31 cellular contexts compared by ENCODE assay signal in genomic region chr16:59658572-59658971, GRCh38.
"Had no signal": no experiment of that assay in that cellular context is flagged by ENCODE, and none has a peak within 500 bp of the region (broad histone marks: within the 10 kb centered on the region; RNA-seq: fewer than 3 reads in every experiment).

No MANE protein-coding gene starts in this region.

- H3K27ac ChIP-seq: neural progenitor cell, ovary, parathyroid adenoma, psoas muscle, skin epidermis, spleen, suprapubic skin, testis, tibial artery, transverse colon, upper lobe of right lung, vagina had no signal

- H3K9ac ChIP-seq: neural progenitor cell, parathyroid adenoma had no signal

- H3K4me1 Mint-ChIP-seq: natural killer cell; neural progenitor cell; stimulated activated memory B cell treated with anti-CD40 and anti-IgM and Interleukin-4, amounts not matched to agents 10 μg/mL and 1 μg/mL and 100 μg/mL, for 72 hours; stimulated activated naive CD8-positive, alpha-beta T cell treated with anti-CD3 and anti-CD28 coated beads, Interleukin-15, amount 100 ng/mL, for 72 hours had no signal

- H3K79me2 ChIP-seq: parathyroid adenoma had no signal

- H3K4me3 ChIP-seq: neural progenitor cell, ovary, psoas muscle, skin epidermis, smooth muscle cell, spleen, suprapubic skin, testis, tibial artery, transverse colon, upper lobe of right lung, vagina had no signal

- H3K27ac Mint-ChIP-seq: natural killer cell; nephron; neural progenitor cell; progenitor cell of endocrine pancreas; stimulated activated memory B cell treated with anti-CD40 and anti-IgM and Interleukin-4, amounts not matched to agents 10 μg/mL and 1 μg/mL and 100 μg/mL, for 72 hours; stimulated activated naive CD8-positive, alpha-beta T cell treated with anti-CD3 and anti-CD28 coated beads, Interleukin-15, amount 100 ng/mL, for 72 hours; type B pancreatic cell had no signal

- H3K27me3 Mint-ChIP-seq: progenitor cell of endocrine pancreas; stimulated activated memory B cell treated with anti-CD40 and anti-IgM and Interleukin-4, amounts not matched to agents 10 μg/mL and 1 μg/mL and 100 μg/mL, for 72 hours; stimulated activated naive CD8-positive, alpha-beta T cell treated with anti-CD3 and anti-CD28 coated beads, Interleukin-15, amount 100 ng/mL, for 72 hours; type B pancreatic cell had no signal

- H2AFZ ChIP-seq: neural progenitor cell, parathyroid adenoma had no signal

- DNase-seq: natural killer cell; occipital lobe; ovary; posterior cingulate gyrus; psoas muscle; right cardiac atrium; spleen; stimulated activated CD4-positive, alpha-beta T cell treated with anti-CD3 and anti-CD28 coated beads, Interleukin-12 subunit alpha, Interleukin-12 subunit beta, amount 100 ng/mL, for 4 hours; stimulated activated CD4-positive, alpha-beta T cell treated with anti-CD3 and anti-CD28 coated beads, Interleukin-1b, Interleukin-23, amount 100 ng/mL, for 48 hours; stimulated activated CD4-positive, alpha-beta T cell treated with anti-CD3 and anti-CD28 coated beads, Interleukin-4, amount 100 ng/mL, for 1 hour; stimulated activated CD4-positive, alpha-beta T cell treated with anti-CD3 and anti-CD28 coated beads, Interleukin-4, amount 100 ng/mL, for 4 hours; stimulated activated CD8-positive, alpha-beta memory T cell treated with anti-CD3 and anti-CD28 coated beads, Interleukin-4, amount 100 ng/mL, for 48 hours; stimulated activated naive CD4-positive, alpha-beta T cell; stimulated activated naive CD8-positive, alpha-beta T cell treated with anti-CD3 and anti-CD28 coated beads, Interleukin-15, amount 100 ng/mL, for 72 hours; stimulated activated naive CD8-positive, alpha-beta T cell treated with anti-CD3 and anti-CD28 coated beads, Interleukin-15, Interleukin-2, amounts not matched to agents 100 U/mL and 50 U/mL, for 24 hours; substantia nigra; testis; tibial artery; transverse colon; upper lobe of right lung had no signal

- H3K36me3 Mint-ChIP-seq: natural killer cell; neural progenitor cell; stimulated activated memory B cell treated with anti-CD40 and anti-IgM and Interleukin-4, amounts not matched to agents 10 μg/mL and 1 μg/mL and 100 μg/mL, for 72 hours; type B pancreatic cell had no signal

- ATAC-seq: natural killer cell; psoas muscle; right cardiac atrium; sciatic nerve; stimulated activated memory B cell treated with anti-CD40 and anti-IgM and Interleukin-4, amounts not matched to agents 10 μg/mL and 1 μg/mL and 100 μg/mL, for 72 hours; stimulated activated naive CD8-positive, alpha-beta T cell treated with anti-CD3 and anti-CD28 coated beads, Interleukin-15, amount 100 ng/mL, for 72 hours; stimulated activated naive CD8-positive, alpha-beta T cell treated with anti-CD3 and anti-CD28 coated beads, Interleukin-15, Interleukin-2, amounts not matched to agents 100 U/mL and 50 U/mL, for 24 hours; upper lobe of right lung had no signal

- H3K9me3 Mint-ChIP-seq: neural progenitor cell, type B pancreatic cell had no signal

- H3K36me3 ChIP-seq: neural progenitor cell, ovary, spleen, suprapubic skin, tibial artery, transverse colon, upper lobe of right lung, vagina had no signal

- H3K9me3 ChIP-seq: ovary, psoas muscle, suprapubic skin, testis, tibial artery, transverse colon, upper lobe of right lung, vagina had no signal

- H3K4me3 Mint-ChIP-seq: natural killer cell; nephron; neural progenitor cell; stimulated activated memory B cell treated with anti-CD40 and anti-IgM and Interleukin-4, amounts not matched to agents 10 μg/mL and 1 μg/mL and 100 μg/mL, for 72 hours; stimulated activated naive CD8-positive, alpha-beta T cell treated with anti-CD3 and anti-CD28 coated beads, Interleukin-15, amount 100 ng/mL, for 72 hours; type B pancreatic cell had no signal

- H3K4me1 ChIP-seq: neural progenitor cell, parathyroid adenoma, psoas muscle, spleen, testis, tibial artery, transverse colon, upper lobe of right lung had no signal

- H3K4me2 ChIP-seq: neural progenitor cell, smooth muscle cell had no signal

- H3K27me3 ChIP-seq: neural progenitor cell, ovary, spleen, suprapubic skin, testis, tibial artery, transverse colon, upper lobe of right lung, vagina had no signal
